8 cellular contexts compared by ENCODE assay signal in the genomic region with DNA sequence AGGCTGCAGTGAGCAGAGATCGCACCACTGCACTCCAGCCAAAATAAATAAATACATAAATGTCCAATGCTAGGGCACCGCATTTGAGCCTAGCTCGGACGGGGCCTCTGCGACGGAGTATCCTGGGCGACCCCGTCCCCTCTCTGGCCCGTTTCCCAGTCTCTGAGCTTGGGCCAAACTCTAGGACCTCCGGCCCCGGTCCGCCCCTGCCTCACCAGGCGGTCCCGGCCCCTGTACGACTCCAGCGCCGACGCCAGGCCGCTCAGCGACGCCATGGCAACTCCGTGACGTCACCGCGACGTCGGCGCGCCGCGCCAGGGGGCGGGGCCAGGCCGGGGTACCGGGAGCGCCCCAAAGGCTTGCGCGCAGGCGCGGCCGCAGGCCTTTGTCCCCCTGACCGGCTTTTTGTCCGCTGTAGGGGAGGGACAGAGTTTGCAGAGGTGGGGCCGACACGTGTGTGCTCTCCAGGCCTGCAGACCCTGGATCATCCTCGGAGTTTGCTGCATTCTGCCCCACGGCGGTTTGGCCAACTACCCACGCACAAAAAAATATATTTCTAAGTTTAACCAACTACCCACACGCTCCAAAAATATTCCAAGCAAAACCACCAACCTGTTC. TPM values are rescaled to one million over a fixed set of nuclear protein-coding genes. Genes with fewer than 3 reads are reported as not detected.
DNase-seq lines count a peak whose midpoint lies in the region; ATAC-seq and TF ChIP-seq lines count a peak whose summit lies in the region.

Gene PEX11G (minus strand): TSS at position 300 of the 618 bp plus-strand sequence. CDS start 25 bp downstream, at position 275.

- intact Hi-C loops in heart left ventricle (cut with DNase I) = loop anchor here in 5 of 10 donors (1.0 to 5.0 kb wide), 4 partner anchors 26 to 45 kb away; partner anchors contain the start of gene MCOLN1 (in 3 of the 5)

- H3K4me3 ChIP-seq in adipocyte (ENCODE audit: low read length) (peak within 1 kb of the TSS; percentile 90), heart left ventricle (peak within 1 kb of the TSS; percentile 45 to 90 (median 64)), tibial nerve (peak within 1 kb of the TSS; percentile 50 to 76 (median 66))

- no peak for TF ChIP-seq CTCF in heart left ventricle (IDR thresholded peaks at IDR 0.05)
- peak in 2 of 5 experiments; percentile 22 to 41 for TF ChIP-seq CTCF in tibial nerve (IDR thresholded peaks at IDR 0.05)

- TF ChIP-seq POLR2A in heart left ventricle (IDR thresholded peaks at IDR 0.05) = peak; percentile 38 to 89
- peak; percentile 64 to 79 for TF ChIP-seq POLR2A in tibial nerve (IDR thresholded peaks at IDR 0.05)

- ATAC-seq in GM19452 (IDR thresholded peaks at IDR 0.05; ENCODE audit: unreplicated experiment) = peak; percentile 70
- peak; percentile 90 to 99 (median 98) for ATAC-seq in heart left ventricle

- H3K36me3 ChIP-seq in adipocyte (ENCODE audit: control insufficient read depth, insufficient read depth, low read length, severe bottlenecking) (no peaks in the 10 kb centered on the region), heart left ventricle (no peaks in the 10 kb centered on the region), tibial nerve (peaks cover 0 to 17% (median 0%) of the 10 kb centered on the region in 3 donors)

- WGBS in heart left ventricle, 4 donors = 1 to 2% (median 1%) methylated on average over 30 to 49 of the region's 49 CpGs
- 1% methylated on average over 20 to 47 of the region's 49 CpGs for WGBS in tibial nerve, 2 donors

- DNase-seq in AG20443 (ENCODE audit: low spot score) (peak; percentile 100), LoVo (ENCODE audit: low spot score) (peak; percentile 88), SW 1271 (lab: John Stamatoyannopoulos, UW) (peak; percentile 62 to 83), adipocyte (ENCODE audit: low read depth) (peak; percentile 95), heart left ventricle (peak; percentile 91 to 97 (median 93)), pons (ENCODE audit: low spot score) (peak; percentile 86), tibial nerve (ENCODE audit: low spot score in 2 of 2) (peak; percentile 75 to 86)

- peak within 1 kb of the TSS; percentile 93 for H3K9ac ChIP-seq in adipocyte (ENCODE audit: low read length)

- no peaks in the 10 kb centered on the region for H3K9me3 ChIP-seq in adipocyte (ENCODE audit: control insufficient read depth, low read length)
- H3K9me3 ChIP-seq in heart left ventricle = no peaks in the 10 kb centered on the region
- H3K9me3 ChIP-seq in tibial nerve = no peaks in the 10 kb centered on the region

- H3K27ac ChIP-seq in heart left ventricle (peak within 1 kb of the TSS in 11 of 12 donors; percentile 65 to 93 (median 82)), tibial nerve (peak within 1 kb of the TSS; percentile 74 to 97 (median 92))

- no peaks in the 10 kb centered on the region for H3K27me3 ChIP-seq in adipocyte (replicated peaks; ENCODE audit: control insufficient read depth, insufficient read depth, low read length)
- no peaks in the 10 kb centered on the region for H3K27me3 ChIP-seq in heart left ventricle
- H3K27me3 ChIP-seq in tibial nerve = no peaks in the 10 kb centered on the region

- TF ChIP-seq EP300 in tibial nerve (IDR thresholded peaks at IDR 0.05) = peak; percentile 32 to 86

- H3K4me1 ChIP-seq in adipocyte (ENCODE audit: control insufficient read depth, insufficient read depth, low read length) (peaks cover 9% of the 10 kb centered on the region), heart left ventricle (peaks cover 0 to 34% (median 7%) of the 10 kb centered on the region in 12 donors), tibial nerve (peaks cover 0 to 19% (median 6%) of the 10 kb centered on the region in 4 donors)

RNA-seq across cellular contexts. Expression of gene PEX11G, which starts in this region (rescaled TPM):
- total RNA-seq in heart left ventricle (1 to 10 TPM in 8 of 9 donors, under 1 TPM in 1; 0.93 to 2.9 (median 1.5) TPM), tibial nerve (1 to 10 TPM; 4.4 to 9.2 (median 7.8) TPM)
- polyA plus RNA-seq in heart left ventricle = 1 to 10 TPM in 1 of 2 donors, under 1 TPM in 1; 0.55 to 3.4 TPM

Comparison
In these comparisons a context has a peak if more than half of its experiments do, and no peak if none do; other contexts are left out.
1. Peak in every context shown above with its lines: DNase-seq, ATAC-seq, H3K4me3 ChIP-seq and H3K27ac ChIP-seq.